2 cellular contexts compared by ENCODE assay signal in the genomic region with DNA sequence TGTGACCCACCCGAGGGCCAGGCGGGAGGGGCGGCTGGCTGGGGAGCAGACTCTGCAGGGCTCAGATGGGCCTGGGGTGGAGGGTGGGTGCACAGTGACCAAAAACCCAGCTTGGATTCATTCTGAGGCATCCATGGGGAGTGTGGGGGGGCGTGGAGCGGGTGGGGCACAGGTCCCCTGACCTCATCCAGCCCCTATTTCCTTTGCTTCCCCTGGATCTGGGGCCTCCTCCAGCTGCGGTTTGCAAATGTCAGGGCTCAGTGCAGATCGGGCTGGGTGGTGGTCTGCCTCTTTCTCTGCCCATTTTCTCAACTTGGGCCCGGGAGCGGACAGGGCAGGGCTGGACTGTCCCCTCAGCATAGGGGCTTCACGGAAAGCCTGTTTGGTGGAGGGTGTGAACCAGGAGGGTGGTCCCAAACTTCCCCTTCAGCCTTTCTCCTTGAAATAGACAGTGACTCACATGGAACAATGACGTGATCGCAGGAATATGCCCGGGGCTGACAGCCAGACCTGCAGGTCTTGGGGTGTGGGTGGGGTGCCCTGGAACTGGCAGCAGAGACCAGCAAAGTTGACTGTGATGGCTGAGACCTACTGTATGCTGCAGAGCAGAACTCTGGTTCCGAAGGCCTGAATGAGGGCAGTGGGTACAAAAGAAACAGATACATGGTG.
TF ChIP-seq lines count a peak whose summit lies in the region.

No MANE protein-coding gene starts in this region.

TF ChIP-seq in GM23338, 12 proteins besides CTCF, POLR2A, EP300 and RAD21 (continued from another document):
- TF ChIP-seq, protein P1, sequence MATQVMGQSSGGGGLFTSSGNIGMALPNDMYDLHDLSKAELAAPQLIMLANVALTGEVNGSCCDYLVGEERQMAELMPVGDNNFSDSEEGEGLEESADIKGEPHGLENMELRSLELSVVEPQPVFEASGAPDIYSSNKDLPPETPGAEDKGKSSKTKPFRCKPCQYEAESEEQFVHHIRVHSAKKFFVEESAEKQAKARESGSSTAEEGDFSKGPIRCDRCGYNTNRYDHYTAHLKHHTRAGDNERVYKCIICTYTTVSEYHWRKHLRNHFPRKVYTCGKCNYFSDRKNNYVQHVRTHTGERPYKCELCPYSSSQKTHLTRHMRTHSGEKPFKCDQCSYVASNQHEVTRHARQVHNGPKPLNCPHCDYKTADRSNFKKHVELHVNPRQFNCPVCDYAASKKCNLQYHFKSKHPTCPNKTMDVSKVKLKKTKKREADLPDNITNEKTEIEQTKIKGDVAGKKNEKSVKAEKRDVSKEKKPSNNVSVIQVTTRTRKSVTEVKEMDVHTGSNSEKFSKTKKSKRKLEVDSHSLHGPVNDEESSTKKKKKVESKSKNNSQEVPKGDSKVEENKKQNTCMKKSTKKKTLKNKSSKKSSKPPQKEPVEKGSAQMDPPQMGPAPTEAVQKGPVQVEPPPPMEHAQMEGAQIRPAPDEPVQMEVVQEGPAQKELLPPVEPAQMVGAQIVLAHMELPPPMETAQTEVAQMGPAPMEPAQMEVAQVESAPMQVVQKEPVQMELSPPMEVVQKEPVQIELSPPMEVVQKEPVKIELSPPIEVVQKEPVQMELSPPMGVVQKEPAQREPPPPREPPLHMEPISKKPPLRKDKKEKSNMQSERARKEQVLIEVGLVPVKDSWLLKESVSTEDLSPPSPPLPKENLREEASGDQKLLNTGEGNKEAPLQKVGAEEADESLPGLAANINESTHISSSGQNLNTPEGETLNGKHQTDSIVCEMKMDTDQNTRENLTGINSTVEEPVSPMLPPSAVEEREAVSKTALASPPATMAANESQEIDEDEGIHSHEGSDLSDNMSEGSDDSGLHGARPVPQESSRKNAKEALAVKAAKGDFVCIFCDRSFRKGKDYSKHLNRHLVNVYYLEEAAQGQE (IDR thresholded peaks at IDR 0.05; ENCODE audit: unreplicated experiment), result no peak
- TF ChIP-seq ZNF331 (CRISPR knock-in tag; IDR thresholded peaks at IDR 0.05; ENCODE audit: low read depth), result no peak
- TF ChIP-seq ZNF114 (CRISPR knock-in tag; IDR thresholded peaks at IDR 0.05), result no peak
- no peak for TF ChIP-seq POLR2AphosphoS5 (IDR thresholded peaks at IDR 0.05; ENCODE audit: low read depth)
- TF ChIP-seq, protein P2, sequence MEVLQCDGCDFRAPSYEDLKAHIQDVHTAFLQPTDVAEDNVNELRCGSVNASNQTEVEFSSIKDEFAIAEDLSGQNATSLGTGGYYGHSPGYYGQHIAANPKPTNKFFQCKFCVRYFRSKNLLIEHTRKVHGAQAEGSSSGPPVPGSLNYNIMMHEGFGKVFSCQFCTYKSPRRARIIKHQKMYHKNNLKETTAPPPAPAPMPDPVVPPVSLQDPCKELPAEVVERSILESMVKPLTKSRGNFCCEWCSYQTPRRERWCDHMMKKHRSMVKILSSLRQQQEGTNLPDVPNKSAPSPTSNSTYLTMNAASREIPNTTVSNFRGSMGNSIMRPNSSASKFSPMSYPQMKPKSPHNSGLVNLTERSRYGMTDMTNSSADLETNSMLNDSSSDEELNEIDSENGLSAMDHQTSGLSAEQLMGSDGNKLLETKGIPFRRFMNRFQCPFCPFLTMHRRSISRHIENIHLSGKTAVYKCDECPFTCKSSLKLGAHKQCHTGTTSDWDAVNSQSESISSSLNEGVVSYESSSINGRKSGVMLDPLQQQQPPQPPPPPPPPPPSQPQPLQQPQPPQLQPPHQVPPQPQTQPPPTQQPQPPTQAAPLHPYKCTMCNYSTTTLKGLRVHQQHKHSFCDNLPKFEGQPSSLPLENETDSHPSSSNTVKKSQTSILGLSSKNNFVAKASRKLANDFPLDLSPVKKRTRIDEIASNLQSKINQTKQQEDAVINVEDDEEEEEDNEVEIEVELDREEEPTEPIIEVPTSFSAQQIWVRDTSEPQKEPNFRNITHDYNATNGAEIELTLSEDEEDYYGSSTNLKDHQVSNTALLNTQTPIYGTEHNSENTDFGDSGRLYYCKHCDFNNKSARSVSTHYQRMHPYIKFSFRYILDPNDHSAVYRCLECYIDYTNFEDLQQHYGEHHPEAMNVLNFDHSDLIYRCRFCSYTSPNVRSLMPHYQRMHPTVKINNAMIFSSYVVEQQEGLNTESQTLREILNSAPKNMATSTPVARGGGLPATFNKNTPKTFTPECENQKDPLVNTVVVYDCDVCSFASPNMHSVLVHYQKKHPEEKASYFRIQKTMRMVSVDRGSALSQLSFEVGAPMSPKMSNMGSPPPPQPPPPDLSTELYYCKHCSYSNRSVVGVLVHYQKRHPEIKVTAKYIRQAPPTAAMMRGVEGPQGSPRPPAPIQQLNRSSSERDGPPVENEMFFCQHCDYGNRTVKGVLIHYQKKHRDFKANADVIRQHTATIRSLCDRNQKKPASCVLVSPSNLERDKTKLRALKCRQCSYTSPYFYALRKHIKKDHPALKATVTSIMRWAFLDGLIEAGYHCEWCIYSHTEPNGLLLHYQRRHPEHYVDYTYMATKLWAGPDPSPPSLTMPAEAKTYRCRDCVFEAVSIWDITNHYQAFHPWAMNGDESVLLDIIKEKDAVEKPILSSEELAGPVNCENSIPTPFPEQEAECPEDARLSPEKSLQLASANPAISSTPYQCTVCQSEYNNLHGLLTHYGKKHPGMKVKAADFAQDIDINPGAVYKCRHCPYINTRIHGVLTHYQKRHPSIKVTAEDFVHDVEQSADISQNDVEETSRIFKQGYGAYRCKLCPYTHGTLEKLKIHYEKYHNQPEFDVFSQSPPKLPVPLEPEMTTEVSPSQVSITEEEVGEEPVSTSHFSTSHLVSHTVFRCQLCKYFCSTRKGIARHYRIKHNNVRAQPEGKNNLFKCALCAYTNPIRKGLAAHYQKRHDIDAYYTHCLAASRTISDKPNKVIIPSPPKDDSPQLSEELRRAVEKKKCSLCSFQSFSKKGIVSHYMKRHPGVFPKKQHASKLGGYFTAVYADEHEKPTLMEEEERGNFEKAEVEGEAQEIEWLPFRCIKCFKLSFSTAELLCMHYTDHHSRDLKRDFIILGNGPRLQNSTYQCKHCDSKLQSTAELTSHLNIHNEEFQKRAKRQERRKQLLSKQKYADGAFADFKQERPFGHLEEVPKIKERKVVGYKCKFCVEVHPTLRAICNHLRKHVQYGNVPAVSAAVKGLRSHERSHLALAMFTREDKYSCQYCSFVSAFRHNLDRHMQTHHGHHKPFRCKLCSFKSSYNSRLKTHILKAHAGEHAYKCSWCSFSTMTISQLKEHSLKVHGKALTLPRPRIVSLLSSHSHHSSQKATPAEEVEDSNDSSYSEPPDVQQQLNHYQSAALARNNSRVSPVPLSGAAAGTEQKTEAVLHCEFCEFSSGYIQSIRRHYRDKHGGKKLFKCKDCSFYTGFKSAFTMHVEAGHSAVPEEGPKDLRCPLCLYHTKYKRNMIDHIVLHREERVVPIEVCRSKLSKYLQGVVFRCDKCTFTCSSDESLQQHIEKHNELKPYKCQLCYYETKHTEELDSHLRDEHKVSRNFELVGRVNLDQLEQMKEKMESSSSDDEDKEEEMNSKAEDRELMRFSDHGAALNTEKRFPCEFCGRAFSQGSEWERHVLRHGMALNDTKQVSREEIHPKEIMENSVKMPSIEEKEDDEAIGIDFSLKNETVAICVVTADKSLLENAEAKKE (CRISPR knock-in tag; IDR thresholded peaks at IDR 0.05), result no peak
- no peak for TF ChIP-seq EZH2 (IDR thresholded peaks at IDR 0.05; ENCODE audit: low read depth, unreplicated experiment)
- no peak for TF ChIP-seq CREB1 (CRISPR knock-in tag; IDR thresholded peaks at IDR 0.05; ENCODE audit: low read depth)
- TF ChIP-seq, protein P3, sequence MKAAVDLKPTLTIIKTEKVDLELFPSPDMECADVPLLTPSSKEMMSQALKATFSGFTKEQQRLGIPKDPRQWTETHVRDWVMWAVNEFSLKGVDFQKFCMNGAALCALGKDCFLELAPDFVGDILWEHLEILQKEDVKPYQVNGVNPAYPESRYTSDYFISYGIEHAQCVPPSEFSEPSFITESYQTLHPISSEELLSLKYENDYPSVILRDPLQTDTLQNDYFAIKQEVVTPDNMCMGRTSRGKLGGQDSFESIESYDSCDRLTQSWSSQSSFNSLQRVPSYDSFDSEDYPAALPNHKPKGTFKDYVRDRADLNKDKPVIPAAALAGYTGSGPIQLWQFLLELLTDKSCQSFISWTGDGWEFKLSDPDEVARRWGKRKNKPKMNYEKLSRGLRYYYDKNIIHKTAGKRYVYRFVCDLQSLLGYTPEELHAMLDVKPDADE (IDR thresholded peaks at IDR 0.05), result no peak
TF ChIP-seq in GM23338: peak in this region for 0.

TF ChIP-seq in SK-N-SH treated with all-trans-retinoic acid at 6 μM for 48 hours, 23 proteins besides CTCF, POLR2A, EP300 and RAD21 (continued from another document):
- TF ChIP-seq GLIS3 (CRISPR knock-in tag; IDR thresholded peaks at IDR 0.05), result no peak
- TF ChIP-seq, protein P4, sequence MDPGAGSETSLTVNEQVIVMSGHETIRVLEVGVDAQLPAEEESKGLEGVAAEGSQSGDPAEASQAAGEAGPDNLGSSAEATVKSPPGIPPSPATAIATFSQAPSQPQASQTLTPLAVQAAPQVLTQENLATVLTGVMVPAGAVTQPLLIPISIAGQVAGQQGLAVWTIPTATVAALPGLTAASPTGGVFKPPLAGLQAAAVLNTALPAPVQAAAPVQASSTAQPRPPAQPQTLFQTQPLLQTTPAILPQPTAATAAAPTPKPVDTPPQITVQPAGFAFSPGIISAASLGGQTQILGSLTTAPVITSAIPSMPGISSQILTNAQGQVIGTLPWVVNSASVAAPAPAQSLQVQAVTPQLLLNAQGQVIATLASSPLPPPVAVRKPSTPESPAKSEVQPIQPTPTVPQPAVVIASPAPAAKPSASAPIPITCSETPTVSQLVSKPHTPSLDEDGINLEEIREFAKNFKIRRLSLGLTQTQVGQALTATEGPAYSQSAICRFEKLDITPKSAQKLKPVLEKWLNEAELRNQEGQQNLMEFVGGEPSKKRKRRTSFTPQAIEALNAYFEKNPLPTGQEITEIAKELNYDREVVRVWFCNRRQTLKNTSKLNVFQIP (CRISPR knock-in tag; IDR thresholded peaks at IDR 0.05; ENCODE audit: borderline replicate concordance, low read depth), result no peak
- no peak for TF ChIP-seq RARB (CRISPR knock-in tag; IDR thresholded peaks at IDR 0.05)
- no peak for TF ChIP-seq ESRRG (CRISPR knock-in tag; IDR thresholded peaks at IDR 0.05)
- TF ChIP-seq, protein P5, sequence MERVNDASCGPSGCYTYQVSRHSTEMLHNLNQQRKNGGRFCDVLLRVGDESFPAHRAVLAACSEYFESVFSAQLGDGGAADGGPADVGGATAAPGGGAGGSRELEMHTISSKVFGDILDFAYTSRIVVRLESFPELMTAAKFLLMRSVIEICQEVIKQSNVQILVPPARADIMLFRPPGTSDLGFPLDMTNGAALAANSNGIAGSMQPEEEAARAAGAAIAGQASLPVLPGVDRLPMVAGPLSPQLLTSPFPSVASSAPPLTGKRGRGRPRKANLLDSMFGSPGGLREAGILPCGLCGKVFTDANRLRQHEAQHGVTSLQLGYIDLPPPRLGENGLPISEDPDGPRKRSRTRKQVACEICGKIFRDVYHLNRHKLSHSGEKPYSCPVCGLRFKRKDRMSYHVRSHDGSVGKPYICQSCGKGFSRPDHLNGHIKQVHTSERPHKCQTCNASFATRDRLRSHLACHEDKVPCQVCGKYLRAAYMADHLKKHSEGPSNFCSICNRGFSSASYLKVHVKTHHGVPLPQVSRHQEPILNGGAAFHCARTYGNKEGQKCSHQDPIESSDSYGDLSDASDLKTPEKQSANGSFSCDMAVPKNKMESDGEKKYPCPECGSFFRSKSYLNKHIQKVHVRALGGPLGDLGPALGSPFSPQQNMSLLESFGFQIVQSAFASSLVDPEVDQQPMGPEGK (CRISPR knock-in tag; IDR thresholded peaks at IDR 0.05; ENCODE audit: borderline replicate concordance), result no peak
- no peak for TF ChIP-seq PPARA (CRISPR knock-in tag; IDR thresholded peaks at IDR 0.05; ENCODE audit: borderline replicate concordance)
- TF ChIP-seq TCF4 (CRISPR knock-in tag; IDR thresholded peaks at IDR 0.05; ENCODE audit: borderline replicate concordance), result no peak
- no peak for TF ChIP-seq ZFP30 (CRISPR knock-in tag; IDR thresholded peaks at IDR 0.05)
- TF ChIP-seq, protein P6, sequence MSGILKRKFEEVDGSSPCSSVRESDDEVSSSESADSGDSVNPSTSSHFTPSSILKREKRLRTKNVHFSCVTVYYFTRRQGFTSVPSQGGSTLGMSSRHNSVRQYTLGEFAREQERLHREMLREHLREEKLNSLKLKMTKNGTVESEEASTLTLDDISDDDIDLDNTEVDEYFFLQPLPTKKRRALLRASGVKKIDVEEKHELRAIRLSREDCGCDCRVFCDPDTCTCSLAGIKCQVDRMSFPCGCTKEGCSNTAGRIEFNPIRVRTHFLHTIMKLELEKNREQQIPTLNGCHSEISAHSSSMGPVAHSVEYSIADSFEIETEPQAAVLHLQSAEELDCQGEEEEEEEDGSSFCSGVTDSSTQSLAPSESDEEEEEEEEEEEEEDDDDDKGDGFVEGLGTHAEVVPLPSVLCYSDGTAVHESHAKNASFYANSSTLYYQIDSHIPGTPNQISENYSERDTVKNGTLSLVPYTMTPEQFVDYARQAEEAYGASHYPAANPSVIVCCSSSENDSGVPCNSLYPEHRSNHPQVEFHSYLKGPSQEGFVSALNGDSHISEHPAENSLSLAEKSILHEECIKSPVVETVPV (CRISPR knock-in tag; IDR thresholded peaks at IDR 0.05), result no peak
- TF ChIP-seq SNAI2 (CRISPR knock-in tag; IDR thresholded peaks at IDR 0.05), result no peak
TF ChIP-seq in SK-N-SH treated with all-trans-retinoic acid at 6 μM for 48 hours: peak in this region for 0.
